Comparison of ENCODE assay signal across 26 cellular contexts in genomic region chr4:99677161-99677560, GRCh38. TPM values are rescaled to one million over a fixed set of nuclear protein-coding genes. Genes with fewer than 3 reads are reported as not detected.
DNase-seq lines count a peak whose midpoint lies in the region; ATAC-seq, FAIRE-seq and TF ChIP-seq lines count a peak whose summit lies in the region.
"Had no signal": no experiment of that assay in that cellular context is flagged by ENCODE, and none has a peak within 500 bp of the region (broad histone marks: within the 10 kb centered on the region; RNA-seq: fewer than 3 reads in every experiment).

No MANE protein-coding gene starts in this region.

- H2AFZ ChIP-seq in PC-9 (peak overlapping the region; percentile 42; the same call in 1 of the 2 replicates), H1 (ENCODE audit: low read length) (0 out of 2 replicates have a peak overlapping the region, but pooled peaks have one; percentile 29)

- H3K18ac ChIP-seq in H1 (ENCODE audit: extremely low read depth, low read length), result no peak overlapping the region

- no peak overlapping the region for H2BK20ac ChIP-seq in H1 (ENCODE audit: low read length)

- H3K36me3 ChIP-seq in PC-9 (ENCODE audit: low read depth) (no peaks in the 10 kb centered on the region), H1 (ENCODE audit: control insufficient read depth in 2 of 4, insufficient read depth in 4 of 4, low read length in 3 of 4) (no peaks in the 10 kb centered on the region)
- H3K36me3 ChIP-seq: MG63 had no signal

- H3K4me1 Mint-ChIP-seq in stimulated activated effector memory CD8-positive, alpha-beta T cell treated with anti-CD3 and anti-CD28 coated beads, Interleukin-12 subunit alpha, Interleukin-12 subunit beta, amount 100 ng/mL, for 72 hours, result no peaks in the 10 kb centered on the region

- no peaks in the 10 kb centered on the region for H3K79me1 ChIP-seq in H1 (ENCODE audit: low read depth, low read length)

- no peak overlapping the region for H2BK120ac ChIP-seq in H1 (replicated peaks; ENCODE audit: low read depth, low read length)

- H4K20me1 ChIP-seq in PC-9 (ENCODE audit: insufficient read depth) (no peaks in the 10 kb centered on the region), H1 (replicated peaks in 1 of 2; ENCODE audit: control insufficient read depth in 1 of 2, insufficient read depth in 2 of 2, low read length in 2 of 2) (no peaks in the 10 kb centered on the region)

- H3K4ac ChIP-seq in H1 (replicated peaks; ENCODE audit: insufficient read length, low read depth, low read length), result no peak overlapping the region

- H3K4me3 Mint-ChIP-seq in stimulated activated effector memory CD8-positive, alpha-beta T cell treated with anti-CD3 and anti-CD28 coated beads, Interleukin-12 subunit alpha, Interleukin-12 subunit beta, amount 100 ng/mL, for 72 hours, result no peak overlapping the region

- no peak overlapping the region for H3K56ac ChIP-seq in H1 (replicated peaks; ENCODE audit: insufficient read length, low read depth, low read length)

- no peak overlapping the region for H4K91ac ChIP-seq in H1 (replicated peaks; ENCODE audit: insufficient read length, low read length)

- H3K9me3 Mint-ChIP-seq in stimulated activated effector memory CD8-positive, alpha-beta T cell treated with anti-CD3 and anti-CD28 coated beads, Interleukin-12 subunit alpha, Interleukin-12 subunit beta, amount 100 ng/mL, for 72 hours, result peaks cover 15% of the 10 kb centered on the region

- H3K23ac ChIP-seq in H1 (ENCODE audit: insufficient read length), result no peak overlapping the region

- intact Hi-C loops in PC-9 (cut with micrococcal nuclease; ENCODE audit: unreplicated experiment), result no loop called here

- no peak overlapping the region for H3K9ac ChIP-seq in H1 (replicated peaks in 1 of 4; ENCODE audit: extremely low read depth in 1 of 4, low read depth in 3 of 4, low read length in 3 of 4)

- no peak for TF ChIP-seq POLR2A in H1 (IDR thresholded peaks at IDR 0.05; ENCODE audit: control extremely low read depth in 1 of 2, low read depth in 2 of 2, low read length in 2 of 2)

- no peaks in the 10 kb centered on the region for H3K36me3 Mint-ChIP-seq in stimulated activated effector memory CD8-positive, alpha-beta T cell treated with anti-CD3 and anti-CD28 coated beads, Interleukin-12 subunit alpha, Interleukin-12 subunit beta, amount 100 ng/mL, for 72 hours

- CTCF ChIA-PET in PC-9 (lab: Charles Lee) (no interaction called here), H1 (lab: Charles Lee; ENCODE audit: partially characterized antibody) (interaction anchor here (0.7 kb wide), 1 partner anchor 30 kb away, joined by 3 read pairs; no protein-coding TSS in a partner anchor)

- no peak overlapping the region for H3K4me3 ChIP-seq in PC-9
- no peak overlapping the region for H3K4me3 ChIP-seq in H1 (ENCODE audit: extremely low read depth in 1 of 4, insufficient read depth in 2 of 4, low read depth in 3 of 4, low read length in 4 of 4)
- H3K4me3 ChIP-seq: MG63 had no signal

- no peaks in the 10 kb centered on the region for H3K23me2 ChIP-seq in H1 (ENCODE audit: low read depth, low read length)

- no peaks in the 10 kb centered on the region for H3F3A ChIP-seq in PC-9 (ENCODE audit: insufficient read depth, low read depth)

- FAIRE-seq in H1 (lab: Jason Lieb, UNC), result no peak
- FAIRE-seq: D721Med, GM12892 had no signal

- H3K27me3 ChIP-seq in PC-9 (ENCODE audit: insufficient read depth, low read depth), result no peaks in the 10 kb centered on the region
- H3K27me3 ChIP-seq in H1 (replicated peaks in 1 of 4; ENCODE audit: control insufficient read depth in 3 of 4, extremely low read depth in 1 of 4, insufficient read depth in 3 of 4, low read length in 3 of 4), result no peaks in the 10 kb centered on the region
- H3K27me3 ChIP-seq: MG63 had no signal

- TF ChIP-seq RAD21 in H1 (IDR thresholded peaks at IDR 0.05 in 1 of 2, conservative IDR thresholded peaks at IDR 0.05 in 1 of 2; ENCODE audit: low read depth in 2 of 2, low read length in 2 of 2), result no peak

- WGBS in H1 (ENCODE audit: extremely low coverage in 1 of 2, insufficient coverage in 1 of 2, insufficient read length in 1 of 2, insufficient replicate concordance in 2 of 2, low coverage in 1 of 2, low lambda C conversion rate in 2 of 2, missing lambda C conversion rate in 1 of 2), 2 experiments, result 80% methylated on average over 1 of the region's 1 CpG; no CpG with 5 or more reads in 1 of the 2 experiments

- H3K9me3 ChIP-seq in PC-9 (ENCODE audit: insufficient read depth, low read depth) (peaks cover 11% of the 10 kb centered on the region; the same call in 1 of the 2 replicates), H1 (ENCODE audit: insufficient read depth in 2 of 2, low read depth in 1 of 2, low read length in 1 of 2) (no peaks in the 10 kb centered on the region)
- H3K9me3 ChIP-seq: MG63 had no signal

- no peak overlapping the region for H3K27ac Mint-ChIP-seq in stimulated activated effector memory CD8-positive, alpha-beta T cell treated with anti-CD3 and anti-CD28 coated beads, Interleukin-12 subunit alpha, Interleukin-12 subunit beta, amount 100 ng/mL, for 72 hours

- peak; percentile 32 for ATAC-seq in stimulated activated effector memory CD8-positive, alpha-beta T cell treated with anti-CD3 and anti-CD28 coated beads, Interleukin-12 subunit alpha, Interleukin-12 subunit beta, amount 100 ng/mL, for 72 hours

- no peak overlapping the region for H3K4me2 ChIP-seq in PC-9
- H3K4me2 ChIP-seq in H1 (ENCODE audit: insufficient read depth in 1 of 2, low read depth in 2 of 2, low read length in 2 of 2), result no peak overlapping the region

- no peak overlapping the region for H2BK12ac ChIP-seq in H1 (ENCODE audit: low read depth, low read length)

- no peak overlapping the region for H2AK5ac ChIP-seq in H1 (ENCODE audit: low read depth, low read length)

- no peak overlapping the region for H4K8ac ChIP-seq in H1 (ENCODE audit: extremely low read depth, insufficient read depth, low read length)

- peak; percentile 18 for DNase-seq in DMS53 (lab: John Stamatoyannopoulos, UW)
- no peak for DNase-seq in DMS53 treated with DMSO at 0.1 percent for 48 hours (lab: John Stamatoyannopoulos, UW; ENCODE audit: unreplicated experiment)
- DNase-seq in PC-9, result no peak
- DNase-seq in H1 (ENCODE audit: low read depth in 1 of 2, low spot score in 2 of 2), result no peak
- no peak for DNase-seq in stimulated activated effector memory CD8-positive, alpha-beta T cell treated with anti-CD3 and anti-CD28 coated beads, Interleukin-12 subunit alpha, Interleukin-12 subunit beta, amount 100 ng/mL, for 72 hours (ENCODE audit: low spot score in 2 of 2)
- no peak for DNase-seq in Ammon's horn (ENCODE audit: low spot score)
- DNase-seq in DMS153 treated with DMSO at 0.1 percent for 48 hours (lab: John Stamatoyannopoulos, UW; ENCODE audit: unreplicated experiment), result no peak
- no peak for DNase-seq in stimulated activated CD4-positive, alpha-beta T cell treated with anti-CD3 and anti-CD28 coated beads, Interleukin-12 subunit alpha, Interleukin-12 subunit beta, amount 100 ng/mL, for 4 hours
- DNase-seq: ACHN; DMS79; H7; KBM-7; MG63; NCI-H1105 treated with DMSO at 0.1 percent for 48 hours; NCI-H2029; NCI-H446; NCI-H524 treated with DMSO at 0.1 percent for 48 hours; NCI-H82; NK-92 treated with Interleukin-12 subunit alpha and Interleukin-12 subunit beta, amount 100 ng/mL, for 24 hours; SHP77 had no signal

- BruUV-seq in PC-9 (replicated peaks; lab: Mats Ljungman, UMichigan), result no TSS peak

- no peak overlapping the region for H2BK15ac ChIP-seq in H1 (ENCODE audit: low read length)

- H3K9me2 ChIP-seq in PC-9 (ENCODE audit: insufficient read depth), result no peaks in the 10 kb centered on the region

- TF ChIP-seq CTCF in PC-9 (conservative IDR thresholded peaks at IDR 0.05) (no peak), H1 (IDR thresholded peaks at IDR 0.05; ENCODE audit: control extremely low read depth in 1 of 3, insufficient read depth in 1 of 3, low read depth in 1 of 3, low read length in 3 of 3) (no peak)

- H3K79me2 ChIP-seq in PC-9 (ENCODE audit: low read depth), result no peaks in the 10 kb centered on the region
- no peaks in the 10 kb centered on the region for H3K79me2 ChIP-seq in H1 (ENCODE audit: control insufficient read depth in 1 of 2, insufficient read depth in 2 of 2, low read length in 2 of 2)

- no peak for TF ChIP-seq EP300 in H1 (IDR thresholded peaks at IDR 0.05; ENCODE audit: borderline replicate concordance in 1 of 2, low read depth in 2 of 2, low read length in 2 of 2)

- POLR2A ChIA-PET in PC-9 (lab: Charles Lee; ENCODE audit: unreplicated experiment), result interaction anchor here (0.5 kb wide), 1 partner anchor 217 kb away, joined by 6 read pairs; the partner anchor contains the start of gene LAMTOR3
- POLR2A ChIA-PET in H1 (lab: Charles Lee; ENCODE audit: partially characterized antibody), result no interaction called here

- no peak overlapping the region for H3K14ac ChIP-seq in H1 (ENCODE audit: insufficient read length)

- H3K4me1 ChIP-seq in PC-9 (replicated peaks; ENCODE audit: insufficient read depth) (no peaks in the 10 kb centered on the region), H1 (replicated peaks in 1 of 4; ENCODE audit: control insufficient read depth in 3 of 4, insufficient read depth in 4 of 4, low read length in 3 of 4) (no peaks in the 10 kb centered on the region)

- no peak overlapping the region for H4K5ac ChIP-seq in H1 (ENCODE audit: insufficient read length, low read depth, low read length)

- no peak overlapping the region for H3K27ac ChIP-seq in PC-9
- no peak overlapping the region for H3K27ac ChIP-seq in H1 (ENCODE audit: low read depth, low read length)
- H3K27ac ChIP-seq: 22Rv1, HL-60, RWPE1 had no signal

- H2BK5ac ChIP-seq in H1 (ENCODE audit: low read depth, low read length), result no peak overlapping the region

TF ChIP-seq in H1, 55 proteins besides CTCF, POLR2A, EP300 and RAD21 (continues in another document):
- no peak for TF ChIP-seq SIX5 (IDR thresholded peaks at IDR 0.05; ENCODE audit: low read depth, low read length)
- TF ChIP-seq BACH1 (IDR thresholded peaks at IDR 0.05; ENCODE audit: low read length), result peak; percentile 53; the same call in 1 of the 2 replicates
- TF ChIP-seq RXRA (IDR thresholded peaks at IDR 0.05; ENCODE audit: insufficient read depth, low read depth, low read length), result no peak
- TF ChIP-seq CHD1 (IDR thresholded peaks at IDR 0.05; ENCODE audit: low read depth, low read length), result no peak

RNA-seq across cellular contexts. Expression of gene C4orf54, which starts 19.5 kb away (rescaled TPM):
- total RNA-seq in PC-9 (2021), result 0.22 and 0.23 TPM in 2 replicates
- total RNA-seq in H1 (2021; fragmentation: NEBNext Ultra II Directional; extraction: Animal tissue kit (Norgen Biotek cat#: 25700)), result not detected in 2 replicates
- polyA plus RNA-seq in H1 (2011; rRNA removed), result not detected in 2 replicates
- polyA plus RNA-seq in H1 (2011; cell fraction: cytosol; rRNA removed), result not detected
- 0.01 TPM for polyA plus RNA-seq in H1 (2011; cell fraction: nucleus; rRNA removed)
- polyA plus RNA-seq in H1 (2012, experiment 1 of 2), result not detected in 4 replicates
- polyA plus RNA-seq in H1 (2012, experiment 2 of 2), result not detected
- polyA plus RNA-seq in H1 (2013, experiment 1 of 2), result 0.02 TPM
- not detected for polyA plus RNA-seq in H1 (2013, experiment 2 of 2)
- not detected in 2 replicates for polyA minus RNA-seq in H1 (2011; rRNA and poly(A)+ RNA removed)
- not detected for polyA minus RNA-seq in H1 (2011; cell fraction: cytosol; rRNA and poly(A)+ RNA removed)
- polyA minus RNA-seq in H1 (2011; cell fraction: nucleus; rRNA and poly(A)+ RNA removed), result 0.10 TPM
- total RNA-seq: H7 had no signal
- polyA plus RNA-seq: BJ had no signal
